29 cellular contexts compared by ENCODE assay signal in genomic region chr20:1600736-1601135, GRCh38. TPM values are rescaled to one million over a fixed set of nuclear protein-coding genes. Genes with fewer than 3 reads are reported as not detected.
DNase-seq lines count a peak whose midpoint lies in the region; ATAC-seq, FAIRE-seq and TF ChIP-seq lines count a peak whose summit lies in the region.
"Had no signal": no experiment of that assay in that cellular context is flagged by ENCODE, and none has a peak within 500 bp of the region (broad histone marks: within the 10 kb centered on the region; RNA-seq: fewer than 3 reads in every experiment).

No MANE protein-coding gene starts in this region.

- no peaks in the 10 kb centered on the region for H3K9me3 Mint-ChIP-seq in dendritic cell treated with granulocyte-macrophage colony-stimulating factor and Interleukin-4, amounts not matched to agents 40 ng/mL and 50 ng/mL, for 4 days
- H3K9me3 Mint-ChIP-seq in activated T-helper 17 cell treated with anti-CD3 and anti-CD28 coated beads, Interleukin-2, amount 50 U/mL, for 72 hours = no peaks in the 10 kb centered on the region
- H3K9me3 Mint-ChIP-seq: CD14-positive monocyte; CD4-positive, alpha-beta T cell; CD8-positive, alpha-beta T cell had no signal

- H3K36me3 ChIP-seq in bronchial epithelial cell (ENCODE audit: control insufficient read depth, insufficient read depth, low read length) = no peaks in the 10 kb centered on the region
- H3K36me3 ChIP-seq: BE2C, BLaER1 had no signal

- peak; percentile 73 for DNase-seq in bronchial epithelial cell (ENCODE audit: low read depth)
- peak; percentile 80 for DNase-seq in epithelial cell of esophagus (ENCODE audit: low read depth)
- no peak for DNase-seq in DMS153 treated with DMSO at 0.1 percent for 48 hours (lab: John Stamatoyannopoulos, UW; ENCODE audit: unreplicated experiment)
- DNase-seq: 8988T; ACHN; BE2C; C1 segment of cervical spinal cord; Caco-2; Calu3; CD4-positive, alpha-beta T cell; CD8-positive, alpha-beta T cell; DMS53; DMS79; DND-41; EL; GDM1 had no signal

- ATAC-seq in activated T-helper 17 cell treated with anti-CD3 and anti-CD28 coated beads, Interleukin-2, amount 50 U/mL, for 72 hours (replicated peaks) = no peak
- ATAC-seq in HG02840 (IDR thresholded peaks at IDR 0.05; ENCODE audit: low FRiP score, unreplicated experiment) = no peak
- ATAC-seq: CD8-positive, alpha-beta T cell; GM12878 had no signal

- no peak for TF ChIP-seq CTCF in bronchial epithelial cell (IDR thresholded peaks at IDR 0.05; ENCODE audit: insufficient read depth, low read length, severe bottlenecking)
- TF ChIP-seq CTCF in epithelial cell of esophagus (IDR thresholded peaks at IDR 0.05; ENCODE audit: insufficient read depth, low read depth, low read length, missing control alignments) = no peak

- H3K4me3 ChIP-seq in bronchial epithelial cell (ENCODE audit: low read depth, low read length) (no peak overlapping the region), epithelial cell of esophagus (ENCODE audit: low read length) (no peak overlapping the region)
- H3K4me3 ChIP-seq: BLaER1, GM12878 had no signal

- no peaks in the 10 kb centered on the region for H3K27me3 ChIP-seq in bronchial epithelial cell (ENCODE audit: control insufficient read depth, insufficient read depth, low read length)
- H3K27me3 ChIP-seq: BE2C, BLaER1 had no signal

- peaks cover 44% of the 10 kb centered on the region for H3K4me1 Mint-ChIP-seq in dendritic cell treated with granulocyte-macrophage colony-stimulating factor and Interleukin-4, amounts not matched to agents 40 ng/mL and 50 ng/mL, for 4 days (ENCODE audit: low read depth)
- H3K4me1 Mint-ChIP-seq in activated T-helper 17 cell treated with anti-CD3 and anti-CD28 coated beads, Interleukin-2, amount 50 U/mL, for 72 hours = no peaks in the 10 kb centered on the region
- H3K4me1 Mint-ChIP-seq: CD14-positive monocyte had no signal

- peaks cover 6% of the 10 kb centered on the region for H3K36me3 Mint-ChIP-seq in dendritic cell treated with granulocyte-macrophage colony-stimulating factor and Interleukin-4, amounts not matched to agents 40 ng/mL and 50 ng/mL, for 4 days (ENCODE audit: low read depth)
- H3K36me3 Mint-ChIP-seq in activated T-helper 17 cell treated with anti-CD3 and anti-CD28 coated beads, Interleukin-2, amount 50 U/mL, for 72 hours (ENCODE audit: low read depth) = no peaks in the 10 kb centered on the region
- H3K36me3 Mint-ChIP-seq: CD8-positive, alpha-beta T cell had no signal

- no peak overlapping the region for H3K4me3 Mint-ChIP-seq in dendritic cell treated with granulocyte-macrophage colony-stimulating factor and Interleukin-4, amounts not matched to agents 40 ng/mL and 50 ng/mL, for 4 days
- H3K4me3 Mint-ChIP-seq in activated T-helper 17 cell treated with anti-CD3 and anti-CD28 coated beads, Interleukin-2, amount 50 U/mL, for 72 hours = no peak overlapping the region
- H3K4me3 Mint-ChIP-seq: CD14-positive monocyte; CD4-positive, alpha-beta T cell; CD8-positive, alpha-beta T cell had no signal

- H3K27ac Mint-ChIP-seq in dendritic cell treated with granulocyte-macrophage colony-stimulating factor and Interleukin-4, amounts not matched to agents 40 ng/mL and 50 ng/mL, for 4 days = peak overlapping the region; percentile 38
- H3K27ac Mint-ChIP-seq in activated T-helper 17 cell treated with anti-CD3 and anti-CD28 coated beads, Interleukin-2, amount 50 U/mL, for 72 hours = no peak overlapping the region
- H3K27ac Mint-ChIP-seq: CD14-positive monocyte; CD4-positive, alpha-beta T cell; CD8-positive, alpha-beta T cell had no signal

- FAIRE-seq in bronchial epithelial cell (lab: Jason Lieb, UNC) = no peak
- FAIRE-seq: A204.1, D721Med, GM12878, GM12892, GM18507 had no signal

- intact Hi-C loops in dendritic cell treated with granulocyte-macrophage colony-stimulating factor and Interleukin-4, amounts not matched to agents 40 ng/mL and 50 ng/mL, for 4 days (cut with micrococcal nuclease) = no loop called here

- H3K27me3 Mint-ChIP-seq in dendritic cell treated with granulocyte-macrophage colony-stimulating factor and Interleukin-4, amounts not matched to agents 40 ng/mL and 50 ng/mL, for 4 days = no peaks in the 10 kb centered on the region
- H3K27me3 Mint-ChIP-seq in activated T-helper 17 cell treated with anti-CD3 and anti-CD28 coated beads, Interleukin-2, amount 50 U/mL, for 72 hours = no peaks in the 10 kb centered on the region
- H3K27me3 Mint-ChIP-seq: CD4-positive, alpha-beta T cell had no signal

RNA-seq across cellular contexts. Expression of gene SIRPB1, which starts 19.1 kb away (rescaled TPM):
- not detected in 2 replicates for total RNA-seq in bronchial epithelial cell
- total RNA-seq in activated T-helper 17 cell treated with anti-CD3 and anti-CD28 coated beads, Interleukin-2, amount 50 U/mL, for 72 hours = 1 to 10 TPM in 1 of 2 donors, under 1 TPM in 1; 0.24 to 1.1 TPM
- total RNA-seq: A673, Caco-2 had no signal

RNA-seq across cellular contexts. Expression of gene SIRPD, which starts 43.2 kb away (rescaled TPM):
- not detected in 2 replicates for total RNA-seq in bronchial epithelial cell
- total RNA-seq in activated T-helper 17 cell treated with anti-CD3 and anti-CD28 coated beads, Interleukin-2, amount 50 U/mL, for 72 hours = not detected
- total RNA-seq: A673; Caco-2; Calu3; CD8-positive, alpha-beta T cell; Daoy; G401 had no signal

RNA-seq across cellular contexts. Expression of gene SIRPG, which starts 56.8 kb away (rescaled TPM):
- total RNA-seq in bronchial epithelial cell = not detected in 2 replicates
- total RNA-seq in activated T-helper 17 cell treated with anti-CD3 and anti-CD28 coated beads, Interleukin-2, amount 50 U/mL, for 72 hours = 10 to 100 TPM; 32.0 to 62.9 TPM
- total RNA-seq: A673, Caco-2, Calu3, Daoy, G401 had no signal

Comparison
In these comparisons a context has a peak if more than half of its experiments do, and no peak if none do; other contexts are left out.
1. RNA of gene SIRPG, which starts 56.8 kb away (total RNA-seq): 32.0 to 62.9 TPM in activated T-helper 17 cell treated with anti-CD3 and anti-CD28 coated beads, Interleukin-2, amount 50 U/mL, for 72 hours; not detected in bronchial epithelial cell; every median in the first group is over 10 times any median in the second.